Comparison of ENCODE assay signal across 23 cellular contexts in genomic region chr21:17497345-17497744, GRCh38.
"Had no signal": no experiment of that assay in that cellular context is flagged by ENCODE, and none has a peak within 500 bp of the region (broad histone marks: within the 10 kb centered on the region; RNA-seq: fewer than 3 reads in every experiment).

No MANE protein-coding gene starts in this region.

- H3K27me3 ChIP-seq: MG63 had no signal

- H3K4me2 ChIP-seq: SK-N-SH had no signal

- H3K4me3 ChIP-seq: MG63 had no signal

- H3K9ac ChIP-seq: SK-N-SH had no signal

- H3K9me3 ChIP-seq: MG63, SK-N-SH had no signal

- FAIRE-seq: RCC 7860 had no signal

- DNase-seq: IMR-90, Karpas-422, KG1, MG63, NCI-H1092, NCI-H1105 treated with DMSO at 0.1 percent for 48 hours, NCI-H1417 treated with DMSO at 0.1 percent for 48 hours, NCI-H146, NCI-H1694 treated with DMSO at 0.1 percent for 48 hours, NCI-H2029, NCI-H2081 treated with DMSO at 0.1 percent for 48 hours, NCI-H2171, NCI-H226, NCI-H446, NCI-H510A, NCI-H524 treated with DMSO at 0.1 percent for 48 hours, NCI-H69, NCI-H774, RPMI8226, SHP77, SK-N-SH, SW 1271 had no signal

- H3K36me3 ChIP-seq: MG63 had no signal
